ENCODE assay signal across 13 cellular contexts in the genomic region with DNA sequence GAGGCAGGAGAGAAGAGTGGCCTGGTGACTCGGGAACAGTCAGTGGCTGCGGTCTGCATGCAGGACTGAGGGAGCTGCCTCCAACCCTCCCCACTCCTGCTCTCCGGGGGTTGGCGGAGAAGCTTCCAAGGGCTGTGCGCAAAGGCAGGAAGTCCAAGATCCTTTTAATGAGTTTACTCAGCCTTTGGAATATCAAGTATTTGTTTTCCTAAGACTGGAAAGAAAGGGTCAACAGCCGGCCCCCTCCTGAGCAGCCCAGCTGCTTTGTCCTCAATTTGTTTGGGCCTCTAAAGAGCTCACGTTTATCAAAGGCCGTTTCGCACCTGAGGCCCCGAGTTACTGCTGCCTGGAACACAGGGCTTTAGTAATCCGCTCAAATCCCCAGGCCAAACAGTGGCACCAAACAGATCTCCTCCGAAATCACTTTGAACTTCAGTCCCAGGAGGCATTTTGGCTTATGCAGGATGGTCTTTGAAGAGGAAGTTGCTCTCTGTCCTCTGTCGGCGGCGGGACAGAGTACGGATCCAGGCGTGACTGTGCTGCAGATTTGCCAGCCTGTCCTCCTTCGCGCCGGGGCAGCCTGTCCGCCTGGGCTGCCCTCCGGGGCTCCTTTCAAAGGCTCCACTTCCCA.
DNase-seq lines count a peak whose midpoint lies in the region; ATAC-seq and TF ChIP-seq lines count a peak whose summit lies in the region.
"Had no signal": no experiment of that assay in that cellular context is flagged by ENCODE, and none has a peak within 500 bp of the region (broad histone marks: within the 10 kb centered on the region; RNA-seq: fewer than 3 reads in every experiment).

No MANE protein-coding gene starts in this region.

- in situ Hi-C loops in GM13976 (cut with MboI; ENCODE audit: low sequenced_read_pairs, unreplicated experiment): loop anchor here (10.0 to 25.0 kb wide), 2 partner anchors 290 to 692 kb away; a partner anchor contains a TSS

- H3K4me3 ChIP-seq in mucosa of descending colon: no peak overlapping the region

- DNase-seq in DMS53 treated with DMSO at 0.1 percent for 48 hours (lab: John Stamatoyannopoulos, UW; ENCODE audit: unreplicated experiment) (peak; percentile 95), NCI-H146 treated with DMSO at 0.1 percent for 48 hours (lab: John Stamatoyannopoulos, UW; ENCODE audit: unreplicated experiment) (peak; percentile 86), cerebellar cortex (ENCODE audit: low spot score) (peak; percentile 8), mucosa of descending colon (no peak), GM10266 (ENCODE audit: extremely low spot score) (no peak), GM13976 (ENCODE audit: low spot score) (no peak), NCI-H526 treated with DMSO at 0.1 percent for 48 hours (lab: John Stamatoyannopoulos, UW) (no peak)
- DNase-seq: activated CD4-positive, alpha-beta T cell treated with anti-CD3 and anti-CD28 coated beads, Interleukin-2, amount 50 U/mL, for 48 hours; dermis blood vessel endothelial cell; NK-92 treated with Interleukin-12 subunit alpha and Interleukin-12 subunit beta, amount 100 ng/mL, for 24 hours; SHP77 treated with DMSO at 0.1 percent for 48 hours; stimulated activated CD4-positive, alpha-beta T cell treated with anti-CD3 and anti-CD28 coated beads, Interleukin-4, amount 100 ng/mL, for 24 hours had no signal

- intact Hi-C loops in mucosa of descending colon (cut with DNase I, micrococcal nuclease): loop anchor here (5.0 to 10.0 kb wide), 3 partner anchors 287 to 700 kb away; a partner anchor contains a TSS

- no peak for TF ChIP-seq CTCF in mucosa of descending colon (IDR thresholded peaks at IDR 0.05)
- TF ChIP-seq CTCF in GM10266 (IDR thresholded peaks at IDR 0.05; ENCODE audit: control insufficient read depth, insufficient read depth, low read depth, missing control alignments): no peak
- TF ChIP-seq CTCF in GM13976 (IDR thresholded peaks at IDR 0.05; ENCODE audit: borderline replicate concordance, control extremely low read depth, extremely low read depth, insufficient read depth, missing control alignments): no peak

- no peaks in the 10 kb centered on the region for H3K9me3 ChIP-seq in mucosa of descending colon

- H3K4me1 ChIP-seq in mucosa of descending colon (ENCODE audit: low read depth): no peaks in the 10 kb centered on the region

- ATAC-seq in mucosa of descending colon: peak; percentile 34
- no peak for ATAC-seq in GM18873 (IDR thresholded peaks at IDR 0.05; ENCODE audit: low FRiP score, unreplicated experiment)

- H3K36me3 ChIP-seq in mucosa of descending colon (ENCODE audit: low read depth): no peaks in the 10 kb centered on the region

Comparison
In these comparisons a context has a peak if more than half of its experiments do, and no peak if none do; other contexts are left out.
1. DNase-seq: peak in DMS53 treated with DMSO at 0.1 percent for 48 hours (single experiment), NCI-H146 treated with DMSO at 0.1 percent for 48 hours (single experiment) and cerebellar cortex (single experiment); none in mucosa of descending colon (0 of 3), GM10266 (single experiment), GM13976 (single experiment) and NCI-H526 treated with DMSO at 0.1 percent for 48 hours (single experiment).